13 cellular contexts compared by ENCODE assay signal in genomic region chr2:190765386-190766173, GRCh38.
A peak's percentile ranks its signal among the peaks of the same experiment; 100 is the strongest.
DNase-seq lines count a peak whose midpoint lies in the region; ATAC-seq and TF ChIP-seq lines count a peak whose summit lies in the region.
"Had no signal": no experiment of that assay in that cellular context is flagged by ENCODE, and none has a peak within 500 bp of the region (broad histone marks: within the 10 kb centered on the region; RNA-seq: fewer than 3 reads in every experiment).

No MANE protein-coding gene starts in this region.

- H2BK12ac ChIP-seq in H9 (ENCODE audit: insufficient read length, low read depth, low read length) = no peak overlapping the region

- H3K4me3 Mint-ChIP-seq in activated CD8-positive, alpha-beta T cell treated with anti-CD3 and anti-CD28 coated beads for 36 hours = no peak overlapping the region
- H3K4me3 Mint-ChIP-seq in activated CD8-positive, alpha-beta T cell treated with anti-CD3 and anti-CD28 coated beads, Interleukin-2, amount 10 ng/mL, durations not matched to agents 7 days and 5 days = no peak overlapping the region
- no peak overlapping the region for H3K4me3 Mint-ChIP-seq in H9
- H3K4me3 Mint-ChIP-seq: B cell; dendritic cell treated with granulocyte-macrophage colony-stimulating factor and Interleukin-4, amounts not matched to agents 40 ng/mL and 50 ng/mL, for 4 days had no signal

- no peaks in the 10 kb centered on the region for H3K36me3 ChIP-seq in Panc1 (ENCODE audit: control insufficient read depth, insufficient read depth, low read length)
- H3K36me3 ChIP-seq in fibroblast of lung (ENCODE audit: control insufficient read depth, insufficient read depth, low read length) = no peaks in the 10 kb centered on the region
- no peaks in the 10 kb centered on the region for H3K36me3 ChIP-seq in sigmoid colon
- H3K36me3 ChIP-seq: thoracic aorta had no signal

- WGBS in sigmoid colon, 2 donors = 90% methylated on average over 7 of the region's 7 CpGs
- no CpG with 5 or more reads among the region's 7 CpGs for WGBS in H9 (ENCODE audit: extremely low coverage, insufficient read length, low lambda C conversion rate)

- H2AK5ac ChIP-seq in H9 (ENCODE audit: insufficient read length, low read length) = no peak overlapping the region

- H3K56ac ChIP-seq in H9 (ENCODE audit: insufficient read length, low read depth, low read length) = no peak overlapping the region

- H3K9ac ChIP-seq in fibroblast of lung (ENCODE audit: insufficient read depth, low read length) (no peak overlapping the region), H9 (ENCODE audit: extremely low read depth, insufficient read length, low read length) (no peak overlapping the region)

- no peaks in the 10 kb centered on the region for H3K79me1 ChIP-seq in H9 (ENCODE audit: insufficient read depth, low read depth, low read length, poor library complexity, severe bottlenecking)

- H3K4ac ChIP-seq in H9 (ENCODE audit: low read depth, low read length) = no peak overlapping the region

- H3K27me3 ChIP-seq in Panc1 (ENCODE audit: control insufficient read depth, insufficient read depth, low read length) = peaks cover 2% of the 10 kb centered on the region; the same call in 1 of the 2 replicates
- H3K27me3 ChIP-seq in fibroblast of lung (ENCODE audit: control insufficient read depth, insufficient read depth, low read length) = no peaks in the 10 kb centered on the region
- H3K27me3 ChIP-seq in sigmoid colon = no peaks in the 10 kb centered on the region
- H3K27me3 ChIP-seq in H9 (ENCODE audit: insufficient read depth, low read length) = no peaks in the 10 kb centered on the region

- H3K23ac ChIP-seq in H9 (ENCODE audit: insufficient read length, low read depth, low read length) = no peak overlapping the region

- no peak overlapping the region for H3K4me2 ChIP-seq in fibroblast of lung (ENCODE audit: extremely low read depth, insufficient read depth, low read length)
- H3K4me2 ChIP-seq in H9 (ENCODE audit: insufficient read depth, insufficient read length, low read length) = no peak overlapping the region

- H3K9me3 Mint-ChIP-seq in activated CD8-positive, alpha-beta T cell treated with anti-CD3 and anti-CD28 coated beads for 36 hours = peaks cover under 1% of the 10 kb centered on the region
- H3K9me3 Mint-ChIP-seq in activated CD8-positive, alpha-beta T cell treated with anti-CD3 and anti-CD28 coated beads, Interleukin-2, amount 10 ng/mL, durations not matched to agents 7 days and 5 days (ENCODE audit: insufficient read depth) = no peaks in the 10 kb centered on the region
- H3K9me3 Mint-ChIP-seq in H9 = no peaks in the 10 kb centered on the region
- H3K9me3 Mint-ChIP-seq: activated T-helper 2 cell treated with anti-CD3 and anti-CD28 coated beads, Interferon-gamma antibody, Interleukin-2, Interleukin-4, amounts not matched to agents 10 μg/mL and 5 μg/mL and 100 μg/mL, durations not matched to agents 14 hours and 24 hours and 36 hours; dendritic cell treated with granulocyte-macrophage colony-stimulating factor and Interleukin-4, amounts not matched to agents 40 ng/mL and 50 ng/mL, for 4 days had no signal

- H3T11ph ChIP-seq in H9 (ENCODE audit: low read length) = no peak overlapping the region

- H3K27me3 Mint-ChIP-seq in activated CD8-positive, alpha-beta T cell treated with anti-CD3 and anti-CD28 coated beads for 36 hours = no peaks in the 10 kb centered on the region
- no peaks in the 10 kb centered on the region for H3K27me3 Mint-ChIP-seq in activated CD8-positive, alpha-beta T cell treated with anti-CD3 and anti-CD28 coated beads, Interleukin-2, amount 10 ng/mL, durations not matched to agents 7 days and 5 days (ENCODE audit: low read depth)
- H3K27me3 Mint-ChIP-seq in H9 (ENCODE audit: low read depth) = peaks cover 1% of the 10 kb centered on the region; the same call in 1 of the 2 replicates
- H3K27me3 Mint-ChIP-seq: B cell had no signal

- H3K9me3 ChIP-seq in Panc1 (ENCODE audit: control insufficient read depth, insufficient read depth, low read depth, low read length) (no peaks in the 10 kb centered on the region), fibroblast of lung (ENCODE audit: control insufficient read depth, insufficient read depth, low read depth, low read length) (no peaks in the 10 kb centered on the region), sigmoid colon (no peaks in the 10 kb centered on the region), H9 (ENCODE audit: control insufficient read depth, low read depth, low read length) (no peaks in the 10 kb centered on the region)
- H3K9me3 ChIP-seq: thoracic aorta had no signal

- H2AFZ ChIP-seq in fibroblast of lung (ENCODE audit: low read length) = no peak overlapping the region
- H2AFZ ChIP-seq in H9 (ENCODE audit: low read length) = no peak overlapping the region

- no peak for TF ChIP-seq EP300 in sigmoid colon (IDR thresholded peaks at IDR 0.05)

- no peak overlapping the region for H2BK20ac ChIP-seq in H9 (ENCODE audit: low read depth, low read length, poor library complexity, severe bottlenecking)

- no peak overlapping the region for H3K14ac ChIP-seq in H9 (ENCODE audit: insufficient read depth, low read length)

- no peaks in the 10 kb centered on the region for H3K4me1 ChIP-seq in Panc1 (ENCODE audit: control insufficient read depth, insufficient read depth, low read length)
- no peaks in the 10 kb centered on the region for H3K4me1 ChIP-seq in fibroblast of lung (ENCODE audit: control insufficient read depth, extremely low read depth, insufficient read depth, low read length)
- H3K4me1 ChIP-seq in sigmoid colon = peaks cover 0 to 26% (median 19%) of the 10 kb centered on the region in 4 donors
- no peaks in the 10 kb centered on the region for H3K4me1 ChIP-seq in H9 (ENCODE audit: insufficient read depth, low read length)

- in situ Hi-C loops in Panc1 (cut with HindIII; ENCODE audit: low pct_unique_long_range_greater_than_20kb, low sequenced_read_pairs) = no loop called here

- CTCF ChIA-PET in activated CD8-positive, alpha-beta T cell treated with anti-CD3 and anti-CD28 coated beads for 36 hours (lab: Charles Lee) = interaction anchor here (1.7 kb wide), 1 partner anchor 13 kb away, joined by 5 read pairs; no protein-coding TSS in a partner anchor
- CTCF ChIA-PET in activated CD8-positive, alpha-beta T cell treated with anti-CD3 and anti-CD28 coated beads, Interleukin-2, amount 10 ng/mL, durations not matched to agents 7 days and 5 days (lab: Charles Lee) = interaction anchor here (0.8 to 1.4 kb wide), 2 partner anchors 9 to 421 kb away, joined by 3 read pairs; no protein-coding TSS in a partner anchor
- CTCF ChIA-PET in Panc1 (lab: Charles Lee) = no interaction called here

- H4K5ac ChIP-seq in H9 (ENCODE audit: insufficient read length, low read depth, low read length) = no peak overlapping the region

- H3K18ac ChIP-seq in H9 (ENCODE audit: insufficient read length, low read depth, low read length) = no peak overlapping the region

- intact Hi-C loops in activated CD8-positive, alpha-beta T cell treated with anti-CD3 and anti-CD28 coated beads for 36 hours (cut with micrococcal nuclease) = loop anchor here (2.0 to 10.0 kb wide), 2 partner anchors 43 to 231 kb away; partner anchors contain the start of gene NEMP2
- intact Hi-C loops in Panc1 (cut with micrococcal nuclease; ENCODE audit: unreplicated experiment) (no loop called here), sigmoid colon (cut with DNase I) (loop anchor here (5.0 kb wide), 1 partner anchor 118 kb away; the partner anchor contains the start of gene NAB1)

- no peak overlapping the region for H2BK15ac ChIP-seq in H9 (ENCODE audit: low read depth, low read length)

- no peak for DNase-seq in activated CD8-positive, alpha-beta T cell treated with anti-CD3 and anti-CD28 coated beads for 36 hours
- DNase-seq in activated CD8-positive, alpha-beta T cell treated with anti-CD3 and anti-CD28 coated beads, Interleukin-2, amount 10 ng/mL, durations not matched to agents 7 days and 5 days = no peak
- DNase-seq in Panc1 (ENCODE audit: low read depth, low spot score) (no peak), fibroblast of lung (ENCODE audit: low read depth in 2 of 2) (peak; percentile 71 to 97), sigmoid colon (no peak), DMS53 (lab: John Stamatoyannopoulos, UW) (no peak), DMS79 treated with DMSO at 0.1 percent for 48 hours (lab: John Stamatoyannopoulos, UW) (no peak), H9 (no peak)
- DNase-seq: NCI-H1694 treated with DMSO at 0.1 percent for 48 hours had no signal

- no peaks in the 10 kb centered on the region for H3K36me3 Mint-ChIP-seq in activated CD8-positive, alpha-beta T cell treated with anti-CD3 and anti-CD28 coated beads for 36 hours (ENCODE audit: low read depth)
- H3K36me3 Mint-ChIP-seq in activated CD8-positive, alpha-beta T cell treated with anti-CD3 and anti-CD28 coated beads, Interleukin-2, amount 10 ng/mL, durations not matched to agents 7 days and 5 days (ENCODE audit: low read depth) = no peaks in the 10 kb centered on the region
- no peaks in the 10 kb centered on the region for H3K36me3 Mint-ChIP-seq in H9 (ENCODE audit: insufficient read depth in 1 of 3, low read depth in 3 of 3)

- peak; percentile 38 for ATAC-seq in activated CD8-positive, alpha-beta T cell treated with anti-CD3 and anti-CD28 coated beads for 36 hours
- no peak for ATAC-seq in activated CD8-positive, alpha-beta T cell treated with anti-CD3 and anti-CD28 coated beads, Interleukin-2, amount 10 ng/mL, durations not matched to agents 7 days and 5 days
- ATAC-seq in Panc1 = peak; percentile 42; the same call in 1 of the 2 replicates

- H3K27ac Mint-ChIP-seq in activated CD8-positive, alpha-beta T cell treated with anti-CD3 and anti-CD28 coated beads for 36 hours = no peak overlapping the region
- H3K27ac Mint-ChIP-seq in activated CD8-positive, alpha-beta T cell treated with anti-CD3 and anti-CD28 coated beads, Interleukin-2, amount 10 ng/mL, durations not matched to agents 7 days and 5 days = no peak overlapping the region
- no peak overlapping the region; a peak in 1 of 7 replicates for H3K27ac Mint-ChIP-seq in H9
- H3K27ac Mint-ChIP-seq: activated T-helper 2 cell treated with anti-CD3 and anti-CD28 coated beads, Interferon-gamma antibody, Interleukin-2, Interleukin-4, amounts not matched to agents 10 μg/mL and 5 μg/mL and 100 μg/mL, durations not matched to agents 14 hours and 24 hours and 36 hours; B cell; dendritic cell treated with granulocyte-macrophage colony-stimulating factor and Interleukin-4, amounts not matched to agents 40 ng/mL and 50 ng/mL, for 4 days had no signal

- peaks cover 29% of the 10 kb centered on the region for H3K4me1 Mint-ChIP-seq in activated CD8-positive, alpha-beta T cell treated with anti-CD3 and anti-CD28 coated beads for 36 hours (ENCODE audit: low read depth)
- H3K4me1 Mint-ChIP-seq in activated CD8-positive, alpha-beta T cell treated with anti-CD3 and anti-CD28 coated beads, Interleukin-2, amount 10 ng/mL, durations not matched to agents 7 days and 5 days (ENCODE audit: low read depth) = no peaks in the 10 kb centered on the region
- peaks cover 4 to 8% of the 10 kb centered on the region in 2 experiments; a peak in 3 of 4 replicates for H3K4me1 Mint-ChIP-seq in H9
- H3K4me1 Mint-ChIP-seq: B cell had no signal

- no peak overlapping the region for H4K91ac ChIP-seq in H9 (ENCODE audit: insufficient read length, low read depth, low read length)

- H3K27ac ChIP-seq in Panc1 (ENCODE audit: low read length) (no peak overlapping the region), fibroblast of lung (ENCODE audit: insufficient read depth, low read length) (no peak overlapping the region), sigmoid colon (peak overlapping the region in 3 of 4 donors; percentile 30 to 50 (median 43)), H9 (ENCODE audit: insufficient read length, low read depth, low read length) (no peak overlapping the region)
- H3K27ac ChIP-seq: thoracic aorta had no signal

- no peak for TF ChIP-seq POLR2A in sigmoid colon (IDR thresholded peaks at IDR 0.05)

- POLR2A ChIA-PET in activated CD8-positive, alpha-beta T cell treated with anti-CD3 and anti-CD28 coated beads for 36 hours (lab: Charles Lee) = interaction anchor here (0.7 kb wide), 1 partner anchor 15 kb away, joined by 3 read pairs; no protein-coding TSS in a partner anchor
- POLR2A ChIA-PET in activated CD8-positive, alpha-beta T cell treated with anti-CD3 and anti-CD28 coated beads, Interleukin-2, amount 10 ng/mL, durations not matched to agents 7 days and 5 days (lab: Charles Lee) = no interaction called here
- POLR2A ChIA-PET in Panc1 (lab: Charles Lee) = no interaction called here

- no peak overlapping the region for H2BK5ac ChIP-seq in H9 (ENCODE audit: insufficient read length, low read length)

- H2BK120ac ChIP-seq in H9 (ENCODE audit: low read depth, low read length, poor library complexity, severe bottlenecking) = no peak overlapping the region

- no peaks in the 10 kb centered on the region for H4K20me1 ChIP-seq in fibroblast of lung (ENCODE audit: control insufficient read depth, extremely low read depth, insufficient read depth, low read length)
- no peaks in the 10 kb centered on the region for H4K20me1 ChIP-seq in H9 (ENCODE audit: control insufficient read depth, insufficient read depth, insufficient read length)

- no peak for TF ChIP-seq CTCF in activated CD8-positive, alpha-beta T cell treated with anti-CD3 and anti-CD28 coated beads for 36 hours (IDR thresholded peaks at IDR 0.05)
- no peak for TF ChIP-seq CTCF in Panc1 (IDR thresholded peaks at IDR 0.05)
- TF ChIP-seq CTCF in fibroblast of lung (conservative IDR thresholded peaks at IDR 0.05 in 1 of 2, IDR thresholded peaks at IDR 0.05 in 1 of 2; ENCODE audit: low read depth in 1 of 2, low read length in 2 of 2) = no peak
- no peak for TF ChIP-seq CTCF in sigmoid colon (IDR thresholded peaks at IDR 0.05)
- TF ChIP-seq CTCF in H9 (conservative IDR thresholded peaks at IDR 0.05) = no peak

- BruUV-seq in Panc1 (replicated peaks; lab: Mats Ljungman, UMichigan) = no TSS peak

- no peak overlapping the region for H3K4me3 ChIP-seq in Panc1 (ENCODE audit: low read depth in 2 of 2, low read length in 2 of 2)
- no peak overlapping the region for H3K4me3 ChIP-seq in fibroblast of lung (replicated peaks in 1 of 4; ENCODE audit: control extremely low read depth in 1 of 4, insufficient read depth in 1 of 4, low read depth in 3 of 4, low read length in 4 of 4)
- no peak overlapping the region for H3K4me3 ChIP-seq in sigmoid colon
- H3K4me3 ChIP-seq: thoracic aorta had no signal

- H3K23me2 ChIP-seq in H9 (ENCODE audit: insufficient read length, low read depth, low read length, poor library complexity, severe bottlenecking) = no peaks in the 10 kb centered on the region

- no peaks in the 10 kb centered on the region for H3K79me2 ChIP-seq in fibroblast of lung (ENCODE audit: control insufficient read depth, insufficient read depth, low read length)
- no peaks in the 10 kb centered on the region for H3K79me2 ChIP-seq in H9 (ENCODE audit: insufficient read depth, low read length)

- no peak overlapping the region for H4K8ac ChIP-seq in H9 (replicated peaks; ENCODE audit: insufficient read length, low read depth, low read length)

Comparison
In these comparisons a context has a peak if more than half of its experiments do, and no peak if none do; other contexts are left out.
1. DNase-seq: peak in fibroblast of lung (2 of 2); none in activated CD8-positive, alpha-beta T cell treated with anti-CD3 and anti-CD28 coated beads for 36 hours (single experiment), activated CD8-positive, alpha-beta T cell treated with anti-CD3 and anti-CD28 coated beads, Interleukin-2, amount 10 ng/mL, durations not matched to agents 7 days and 5 days (single experiment), Panc1 (single experiment), sigmoid colon (single experiment), DMS53 (single experiment), DMS79 treated with DMSO at 0.1 percent for 48 hours (single experiment) and H9 (single experiment).
2. H3K27ac ChIP-seq: peak in sigmoid colon (3 of 4); none in Panc1 (single experiment), fibroblast of lung (single experiment) and H9 (single experiment).